15 cellular contexts compared by ENCODE assay signal in genomic region chr2:15191801-15192200, GRCh38.
DNase-seq lines count a peak whose midpoint lies in the region; ATAC-seq and TF ChIP-seq lines count a peak whose summit lies in the region.
"Had no signal": no experiment of that assay in that cellular context is flagged by ENCODE, and none has a peak within 500 bp of the region (broad histone marks: within the 10 kb centered on the region; RNA-seq: fewer than 3 reads in every experiment).

No MANE protein-coding gene starts in this region.

- no peak for TF ChIP-seq CTCF in activated CD8-positive, alpha-beta T cell treated with anti-CD3 and anti-CD28 coated beads for 36 hours (IDR thresholded peaks at IDR 0.05)

- H3K27me3 Mint-ChIP-seq in activated CD8-positive, alpha-beta T cell treated with anti-CD3 and anti-CD28 coated beads for 36 hours, result no peaks in the 10 kb centered on the region
- H3K27me3 Mint-ChIP-seq in activated CD8-positive, alpha-beta T cell treated with anti-CD3 and anti-CD28 coated beads, Interleukin-2, amount 10 ng/mL, durations not matched to agents 7 days and 5 days (ENCODE audit: low read depth), result no peaks in the 10 kb centered on the region
- H3K27me3 Mint-ChIP-seq in activated T-helper 17 cell treated with anti-CD3 and anti-CD28 coated beads, Interleukin-2, amount 50 U/mL, for 72 hours, result no peaks in the 10 kb centered on the region
- H3K27me3 Mint-ChIP-seq: CD8-positive, alpha-beta memory T cell had no signal

- peaks cover 11% of the 10 kb centered on the region for H3K36me3 Mint-ChIP-seq in activated CD8-positive, alpha-beta T cell treated with anti-CD3 and anti-CD28 coated beads for 36 hours (ENCODE audit: low read depth)
- H3K36me3 Mint-ChIP-seq in activated CD8-positive, alpha-beta T cell treated with anti-CD3 and anti-CD28 coated beads, Interleukin-2, amount 10 ng/mL, durations not matched to agents 7 days and 5 days (ENCODE audit: low read depth), result peaks cover 4% of the 10 kb centered on the region
- peaks cover 28% of the 10 kb centered on the region for H3K36me3 Mint-ChIP-seq in activated T-helper 17 cell treated with anti-CD3 and anti-CD28 coated beads, Interleukin-2, amount 50 U/mL, for 72 hours (ENCODE audit: low read depth)

- CTCF ChIA-PET in activated CD8-positive, alpha-beta T cell treated with anti-CD3 and anti-CD28 coated beads for 36 hours (lab: Charles Lee), result no interaction called here
- CTCF ChIA-PET in activated CD8-positive, alpha-beta T cell treated with anti-CD3 and anti-CD28 coated beads, Interleukin-2, amount 10 ng/mL, durations not matched to agents 7 days and 5 days (lab: Charles Lee), result no interaction called here

- POLR2A ChIA-PET in activated CD8-positive, alpha-beta T cell treated with anti-CD3 and anti-CD28 coated beads for 36 hours (lab: Charles Lee), result no interaction called here
- POLR2A ChIA-PET in activated CD8-positive, alpha-beta T cell treated with anti-CD3 and anti-CD28 coated beads, Interleukin-2, amount 10 ng/mL, durations not matched to agents 7 days and 5 days (lab: Charles Lee), result interaction anchor here (0.6 kb wide), 1 partner anchor 54 kb away, joined by 4 read pairs; no protein-coding TSS in a partner anchor

- H3K9me3 Mint-ChIP-seq in activated CD8-positive, alpha-beta T cell treated with anti-CD3 and anti-CD28 coated beads for 36 hours, result no peaks in the 10 kb centered on the region
- H3K9me3 Mint-ChIP-seq in activated CD8-positive, alpha-beta T cell treated with anti-CD3 and anti-CD28 coated beads, Interleukin-2, amount 10 ng/mL, durations not matched to agents 7 days and 5 days (ENCODE audit: insufficient read depth), result no peaks in the 10 kb centered on the region
- no peaks in the 10 kb centered on the region for H3K9me3 Mint-ChIP-seq in activated T-helper 17 cell treated with anti-CD3 and anti-CD28 coated beads, Interleukin-2, amount 50 U/mL, for 72 hours
- H3K9me3 Mint-ChIP-seq: CD8-positive, alpha-beta memory T cell had no signal

- H3K27ac Mint-ChIP-seq in activated CD8-positive, alpha-beta T cell treated with anti-CD3 and anti-CD28 coated beads for 36 hours, result no peak overlapping the region
- no peak overlapping the region for H3K27ac Mint-ChIP-seq in activated CD8-positive, alpha-beta T cell treated with anti-CD3 and anti-CD28 coated beads, Interleukin-2, amount 10 ng/mL, durations not matched to agents 7 days and 5 days
- H3K27ac Mint-ChIP-seq in activated T-helper 17 cell treated with anti-CD3 and anti-CD28 coated beads, Interleukin-2, amount 50 U/mL, for 72 hours, result no peak overlapping the region
- H3K27ac Mint-ChIP-seq: CD8-positive, alpha-beta memory T cell had no signal

- intact Hi-C loops in activated CD8-positive, alpha-beta T cell treated with anti-CD3 and anti-CD28 coated beads for 36 hours (cut with micrococcal nuclease), result no loop called here

- peak; percentile 86 for ATAC-seq in activated CD8-positive, alpha-beta T cell treated with anti-CD3 and anti-CD28 coated beads for 36 hours
- no peak for ATAC-seq in activated CD8-positive, alpha-beta T cell treated with anti-CD3 and anti-CD28 coated beads, Interleukin-2, amount 10 ng/mL, durations not matched to agents 7 days and 5 days
- ATAC-seq in activated T-helper 17 cell treated with anti-CD3 and anti-CD28 coated beads, Interleukin-2, amount 50 U/mL, for 72 hours (replicated peaks), result peak; percentile 42
- no peak for ATAC-seq in HG02885 (IDR thresholded peaks at IDR 0.05; ENCODE audit: poor library complexity, unreplicated experiment)
- no peak for ATAC-seq in HG02642 (IDR thresholded peaks at IDR 0.05; ENCODE audit: poor library complexity, unreplicated experiment)

- H3K4me1 Mint-ChIP-seq in activated CD8-positive, alpha-beta T cell treated with anti-CD3 and anti-CD28 coated beads for 36 hours (ENCODE audit: low read depth), result peaks cover 4% of the 10 kb centered on the region
- H3K4me1 Mint-ChIP-seq in activated CD8-positive, alpha-beta T cell treated with anti-CD3 and anti-CD28 coated beads, Interleukin-2, amount 10 ng/mL, durations not matched to agents 7 days and 5 days (ENCODE audit: low read depth), result no peaks in the 10 kb centered on the region
- peaks cover 4% of the 10 kb centered on the region for H3K4me1 Mint-ChIP-seq in activated T-helper 17 cell treated with anti-CD3 and anti-CD28 coated beads, Interleukin-2, amount 50 U/mL, for 72 hours
- H3K4me1 Mint-ChIP-seq: CD8-positive, alpha-beta memory T cell had no signal

- no peak for DNase-seq in activated CD8-positive, alpha-beta T cell treated with anti-CD3 and anti-CD28 coated beads for 36 hours
- DNase-seq in activated CD8-positive, alpha-beta T cell treated with anti-CD3 and anti-CD28 coated beads, Interleukin-2, amount 10 ng/mL, durations not matched to agents 7 days and 5 days, result no peak
- DNase-seq in NCI-H146 (lab: John Stamatoyannopoulos, UW), result peak; percentile 30
- DNase-seq in renal cortical epithelial cell (ENCODE audit: low read depth), result peak; percentile 5
- no peak for DNase-seq in SIG-M5 treated with dmso at 0.1 percent for 504 hours (lab: John Stamatoyannopoulos, UW; ENCODE audit: unreplicated experiment)
- DNase-seq: CD8-positive, alpha-beta memory T cell; DMS79; GM23248; KG1; NCI-H1092; NCI-H1694; NCI-H524 treated with DMSO at 0.1 percent for 48 hours had no signal

- no peak overlapping the region for H3K4me3 Mint-ChIP-seq in activated CD8-positive, alpha-beta T cell treated with anti-CD3 and anti-CD28 coated beads for 36 hours
- H3K4me3 Mint-ChIP-seq in activated CD8-positive, alpha-beta T cell treated with anti-CD3 and anti-CD28 coated beads, Interleukin-2, amount 10 ng/mL, durations not matched to agents 7 days and 5 days, result no peak overlapping the region
- H3K4me3 Mint-ChIP-seq in activated T-helper 17 cell treated with anti-CD3 and anti-CD28 coated beads, Interleukin-2, amount 50 U/mL, for 72 hours, result no peak overlapping the region
- H3K4me3 Mint-ChIP-seq: CD8-positive, alpha-beta memory T cell had no signal

Comparison
In these comparisons a context has a peak if more than half of its experiments do, and no peak if none do; other contexts are left out.
1. ATAC-seq: peak in activated CD8-positive, alpha-beta T cell treated with anti-CD3 and anti-CD28 coated beads for 36 hours (single experiment) and activated T-helper 17 cell treated with anti-CD3 and anti-CD28 coated beads, Interleukin-2, amount 50 U/mL, for 72 hours (single experiment); none in activated CD8-positive, alpha-beta T cell treated with anti-CD3 and anti-CD28 coated beads, Interleukin-2, amount 10 ng/mL, durations not matched to agents 7 days and 5 days (single experiment), HG02885 (single experiment) and HG02642 (single experiment).
2. DNase-seq: peak in NCI-H146 (single experiment) and renal cortical epithelial cell (single experiment); none in activated CD8-positive, alpha-beta T cell treated with anti-CD3 and anti-CD28 coated beads for 36 hours (single experiment), activated CD8-positive, alpha-beta T cell treated with anti-CD3 and anti-CD28 coated beads, Interleukin-2, amount 10 ng/mL, durations not matched to agents 7 days and 5 days (single experiment) and SIG-M5 treated with dmso at 0.1 percent for 504 hours (single experiment).